In genomic region chr1:169119405-169119804, GRCh38 we compare ENCODE assay signal across 15 cellular contexts. TPM values are rescaled to one million over a fixed set of nuclear protein-coding genes. Genes with fewer than 3 reads are reported as not detected.
A peak's percentile ranks its signal among the peaks of the same experiment; 100 is the strongest.
DNase-seq lines count a peak whose midpoint lies in the region; ATAC-seq and TF ChIP-seq lines count a peak whose summit lies in the region.
"Had no signal": no experiment of that assay in that cellular context is flagged by ENCODE, and none has a peak within 500 bp of the region (broad histone marks: within the 10 kb centered on the region; RNA-seq: fewer than 3 reads in every experiment).

No MANE protein-coding gene starts in this region.

- peak overlapping the region; percentile 97 for H3K27ac ChIP-seq in left ventricle myocardium inferior (replicated peaks)
- H3K27ac ChIP-seq in right cardiac atrium (ENCODE audit: low read length): no peak overlapping the region
- H3K27ac ChIP-seq in brain microvascular endothelial cell: peak overlapping the region; percentile 26
- peak overlapping the region; percentile 32 to 69 for H3K27ac ChIP-seq in uterus
- H3K27ac ChIP-seq: tibial artery had no signal

- no peak for TF ChIP-seq POLR2A in uterus (IDR thresholded peaks at IDR 0.05)

- H3K9me3 ChIP-seq in left ventricle myocardium inferior (replicated peaks) (no peaks in the 10 kb centered on the region), right cardiac atrium (ENCODE audit: control insufficient read depth, low read length) (no peaks in the 10 kb centered on the region), uterus (no peaks in the 10 kb centered on the region)
- H3K9me3 ChIP-seq: mucosa of descending colon, right atrium auricular region, tibial artery had no signal

- H3K4me1 ChIP-seq in left ventricle myocardium inferior (peaks cover 91% of the 10 kb centered on the region), right cardiac atrium (ENCODE audit: control insufficient read depth, insufficient read depth, low read length) (peaks cover 6% of the 10 kb centered on the region), uterus (peaks cover 0 to 8% of the 10 kb centered on the region in 2 donors)

- intact Hi-C loops in left ventricle myocardium inferior (cut with micrococcal nuclease): no loop called here
- intact Hi-C loops in right cardiac atrium (cut with DNase I): loop anchor here in 1 of 4 donors (10.0 kb wide), 1 partner anchor 395 kb away; the partner anchor contains the start of gene DPT
- intact Hi-C loops in uterus (cut with DNase I; ENCODE audit: low total_unique reads): no loop called here

- in situ Hi-C loops in brain microvascular endothelial cell (cut with HindIII; ENCODE audit: low pct_ligation_motif_present, low sequenced_read_pairs): no loop called here
- in situ Hi-C loops in G401 (cut with HindIII; ENCODE audit: low sequenced_read_pairs): no loop called here

- ATAC-seq in right cardiac atrium: no peak
- ATAC-seq: mucosa of descending colon had no signal

- peaks cover 9% of the 10 kb centered on the region for H3K36me3 ChIP-seq in left ventricle myocardium inferior
- H3K36me3 ChIP-seq in brain microvascular endothelial cell (replicated peaks): no peaks in the 10 kb centered on the region
- no peaks in the 10 kb centered on the region for H3K36me3 ChIP-seq in uterus

- no peaks in the 10 kb centered on the region for H3K27me3 ChIP-seq in left ventricle myocardium inferior (ENCODE audit: low read depth)
- no peaks in the 10 kb centered on the region for H3K27me3 ChIP-seq in right cardiac atrium (ENCODE audit: control insufficient read depth, insufficient read depth)
- H3K27me3 ChIP-seq in brain microvascular endothelial cell (replicated peaks): no peaks in the 10 kb centered on the region
- H3K27me3 ChIP-seq in uterus: no peaks in the 10 kb centered on the region
- H3K27me3 ChIP-seq: right atrium auricular region, tibial artery had no signal

- TF ChIP-seq CTCF in left ventricle myocardium inferior (IDR thresholded peaks at IDR 0.05; ENCODE audit: borderline replicate concordance) (no peak), brain microvascular endothelial cell (IDR thresholded peaks at IDR 0.05; ENCODE audit: low read depth, low read length, missing control alignments) (no peak), uterus (IDR thresholded peaks at IDR 0.05) (no peak)

- no peak overlapping the region for H3K4me3 ChIP-seq in left ventricle myocardium inferior
- H3K4me3 ChIP-seq in right cardiac atrium (ENCODE audit: low read length): no peak overlapping the region
- no peak overlapping the region for H3K4me3 ChIP-seq in brain microvascular endothelial cell (ENCODE audit: low read depth, low read length)
- no peak overlapping the region for H3K4me3 ChIP-seq in uterus
- H3K4me3 ChIP-seq: mucosa of descending colon, right atrium auricular region, tibial artery had no signal

- DNase-seq in left ventricle myocardium inferior: no peak
- DNase-seq in right cardiac atrium: no peak
- peak; percentile 74 for DNase-seq in brain microvascular endothelial cell
- peak; percentile 94 for DNase-seq in kidney tubule cell (ENCODE audit: low spot score)
- DNase-seq in uterus: no peak
- no peak for DNase-seq in activated naive CD4-positive, alpha-beta T cell (lab: John Stamatoyannopoulos, UW)
- no peak for DNase-seq in NCI-H2171 (lab: John Stamatoyannopoulos, UW)
- no peak for DNase-seq in G401 (ENCODE audit: low spot score)
- DNase-seq: DMS53, H7, NCI-H2081 treated with DMSO at 0.1 percent for 48 hours, OCI-M1, tibial artery had no signal

- WGBS in right cardiac atrium: 64% methylated on average over 5 of the region's 5 CpGs

RNA-seq across cellular contexts. Expression of gene ATP1B1, which starts 12.9 kb away (rescaled TPM):
- 385 TPM for total RNA-seq in left ventricle myocardium inferior
- total RNA-seq in right cardiac atrium: 100 to 1,000 TPM; 222 to 294 (median 268) TPM
- 189 TPM for polyA plus RNA-seq in right cardiac atrium
- total RNA-seq in uterus: 100 to 1,000 TPM in 3 of 4 donors, 10 to 100 TPM in 1; 52.6 to 210 (median 111) TPM
- 15.0 and 17.5 TPM in 2 replicates for total RNA-seq in G401 (2014; rRNA removed; shearing (Covaris generic))

Comparison
In these comparisons a context has a peak if more than half of its experiments do, and no peak if none do; other contexts are left out.
1. DNase-seq: peak in brain microvascular endothelial cell (single experiment) and kidney tubule cell (single experiment); none in left ventricle myocardium inferior (single experiment), right cardiac atrium (0 of 3), uterus (0 of 2), activated naive CD4-positive, alpha-beta T cell (0 of 4), NCI-H2171 (single experiment) and G401 (single experiment).